ENCODE assay signal across 9 cellular contexts in the genomic region with DNA sequence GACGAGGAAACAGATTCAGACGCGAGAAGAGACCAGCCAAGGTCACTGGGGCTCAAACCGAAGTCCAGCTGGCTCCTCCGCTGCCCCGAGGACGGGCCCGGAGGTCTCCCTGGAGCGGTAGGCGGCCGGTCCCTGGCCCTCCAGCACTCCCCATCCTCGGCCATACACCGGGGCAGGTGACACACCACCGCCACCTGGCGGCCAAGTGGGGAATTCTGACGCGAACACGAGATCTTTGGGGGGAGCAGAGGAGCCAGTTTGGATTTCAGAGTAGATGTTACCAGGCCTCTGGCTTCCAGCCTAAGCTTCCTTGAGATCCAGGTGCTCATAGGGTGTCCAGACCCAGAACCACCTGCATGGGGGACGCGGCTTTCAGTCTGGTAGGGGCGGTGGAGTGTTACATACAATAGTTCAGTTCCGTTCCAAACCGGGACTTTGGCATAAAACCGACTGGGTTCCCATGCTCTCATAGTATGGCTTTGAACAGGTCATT. TPM values are rescaled to one million over a fixed set of nuclear protein-coding genes. Genes with fewer than 3 reads are reported as not detected.
DNase-seq lines count a peak whose midpoint lies in the region; ATAC-seq and TF ChIP-seq lines count a peak whose summit lies in the region.
"Had no signal": no experiment of that assay in that cellular context is flagged by ENCODE, and none has a peak within 500 bp of the region (broad histone marks: within the 10 kb centered on the region; RNA-seq: fewer than 3 reads in every experiment).

No MANE protein-coding gene starts in this region.

- ATAC-seq in HG03354 (IDR thresholded peaks at IDR 0.05; ENCODE audit: poor library complexity, severe bottlenecking, unreplicated experiment) = peak; percentile 47
- no peak for ATAC-seq in HG03159 (IDR thresholded peaks at IDR 0.05; ENCODE audit: unreplicated experiment)

- POLR2A ChIA-PET in CD4-positive, alpha-beta memory T cell (lab: Charles Lee; ENCODE audit: partially characterized antibody) = no interaction called here

- H3K4me1 ChIP-seq in CD4-positive, alpha-beta memory T cell (ENCODE audit: insufficient read depth, low read length) = no peaks in the 10 kb centered on the region
- no peaks in the 10 kb centered on the region for H3K4me1 ChIP-seq in neural progenitor cell
- H3K4me1 ChIP-seq in stomach = peaks cover 0 to 6% (median 5%) of the 10 kb centered on the region in 4 donors

- no peaks in the 10 kb centered on the region for H3K27me3 ChIP-seq in CD4-positive, alpha-beta memory T cell (ENCODE audit: insufficient read depth, low read length)
- H3K27me3 ChIP-seq in neural progenitor cell = peaks cover 30% of the 10 kb centered on the region
- H3K27me3 ChIP-seq in stomach = peaks cover 0 to 19% (median 0%) of the 10 kb centered on the region in 3 donors

- peak; percentile 56 to 75 (median 63) for DNase-seq in CD4-positive, alpha-beta memory T cell
- peak; percentile 20 for DNase-seq in OCI-M2 (lab: John Stamatoyannopoulos, UW; ENCODE audit: unreplicated experiment)
- DNase-seq in activated T-cell treated with anti-CD3 and anti-CD28 coated beads, Interleukin-2, amount 50 U/mL, for 1 hour = peak; percentile 82
- DNase-seq in fibroblast of mammary gland (ENCODE audit: low read depth) = peak; percentile 35
- DNase-seq in neural progenitor cell (ENCODE audit: low spot score) = peak; percentile 88
- DNase-seq in stomach = peak; percentile 73

- TF ChIP-seq POLR2A in stomach (IDR thresholded peaks at IDR 0.05) = no peak

- no peaks in the 10 kb centered on the region for H3K36me3 Mint-ChIP-seq in CD4-positive, alpha-beta memory T cell
- no peaks in the 10 kb centered on the region for H3K36me3 Mint-ChIP-seq in neural progenitor cell
- H3K36me3 Mint-ChIP-seq: IgD-negative memory B cell had no signal

- CTCF ChIA-PET in CD4-positive, alpha-beta memory T cell (lab: Charles Lee; ENCODE audit: partially characterized antibody) = interaction anchor here (0.8 to 1.2 kb wide), 4 partner anchors 10 to 509 kb away, joined by 3 to 7 read pairs (median 4); no protein-coding TSS in a partner anchor

- TF ChIP-seq CTCF in fibroblast of mammary gland (conservative IDR thresholded peaks at IDR 0.05; ENCODE audit: control insufficient read depth, insufficient read depth, low read depth, low read length) (peak; percentile 79), neural progenitor cell (IDR thresholded peaks at IDR 0.05) (peak; percentile 95), stomach (IDR thresholded peaks at IDR 0.05) (peak in 6 of 7 experiments; percentile 14 to 94 (median 81))

- no peaks in the 10 kb centered on the region for H3F3A ChIP-seq in neural progenitor cell (ENCODE audit: low read depth)

- intact Hi-C loops in CD4-positive, alpha-beta memory T cell (cut with micrococcal nuclease) = loop anchor here (1.0 kb wide), 2 partner anchors 397 to 509 kb away; no protein-coding TSS in a partner anchor
- intact Hi-C loops in stomach (cut with DNase I; ENCODE audit: low total_unique reads) = no loop called here

- no peaks in the 10 kb centered on the region for H3K9me3 Mint-ChIP-seq in CD4-positive, alpha-beta memory T cell
- no peaks in the 10 kb centered on the region for H3K9me3 Mint-ChIP-seq in neural progenitor cell

- H3K27ac ChIP-seq in CD4-positive, alpha-beta memory T cell (ENCODE audit: low read depth, low read length) = no peak overlapping the region
- H3K27ac ChIP-seq in neural progenitor cell = no peak overlapping the region
- no peak overlapping the region for H3K27ac ChIP-seq in stomach

- no peaks in the 10 kb centered on the region for H3K79me2 ChIP-seq in neural progenitor cell (ENCODE audit: low read depth)

- H3K27me3 Mint-ChIP-seq in CD4-positive, alpha-beta memory T cell = no peaks in the 10 kb centered on the region
- peaks cover 5% of the 10 kb centered on the region for H3K27me3 Mint-ChIP-seq in neural progenitor cell (ENCODE audit: insufficient read depth, low read depth)

- no peak overlapping the region for H3K4me3 Mint-ChIP-seq in CD4-positive, alpha-beta memory T cell
- no peak overlapping the region for H3K4me3 Mint-ChIP-seq in neural progenitor cell

- no peak overlapping the region for H3K27ac Mint-ChIP-seq in CD4-positive, alpha-beta memory T cell
- no peak overlapping the region for H3K27ac Mint-ChIP-seq in neural progenitor cell
- H3K27ac Mint-ChIP-seq: IgD-negative memory B cell had no signal

- no peaks in the 10 kb centered on the region for H3K9me3 ChIP-seq in CD4-positive, alpha-beta memory T cell (ENCODE audit: control insufficient read depth in 1 of 2, low read length in 2 of 2)
- H3K9me3 ChIP-seq in neural progenitor cell (ENCODE audit: low read depth) = no peaks in the 10 kb centered on the region
- no peaks in the 10 kb centered on the region for H3K9me3 ChIP-seq in stomach

- no peaks in the 10 kb centered on the region for H3K36me3 ChIP-seq in CD4-positive, alpha-beta memory T cell (ENCODE audit: insufficient read depth, low read length)
- H3K36me3 ChIP-seq in neural progenitor cell (no peaks in the 10 kb centered on the region), stomach (peaks cover 0 to 12% (median 0%) of the 10 kb centered on the region in 4 donors)

- peaks cover 0 to 2% (median under 1%) of the 10 kb centered on the region in 4 donors for H3K4me1 Mint-ChIP-seq in CD4-positive, alpha-beta memory T cell
- H3K4me1 Mint-ChIP-seq in neural progenitor cell = no peaks in the 10 kb centered on the region
- H3K4me1 Mint-ChIP-seq: IgD-negative memory B cell had no signal

- no peak for TF ChIP-seq EP300 in stomach (IDR thresholded peaks at IDR 0.05)

- H3K9ac ChIP-seq in neural progenitor cell = no peak overlapping the region

- WGBS in stomach, 5 donors = 16 to 26% (median 17%) methylated on average over 17 to 24 of the region's 24 CpGs

- no peak overlapping the region for H2AFZ ChIP-seq in neural progenitor cell (replicated peaks)

- H3K4me3 ChIP-seq in CD4-positive, alpha-beta memory T cell (ENCODE audit: low read length in 2 of 2) = no peak overlapping the region
- H3K4me3 ChIP-seq in fibroblast of mammary gland (ENCODE audit: control insufficient read depth, low read depth, low read length) (no peak overlapping the region), neural progenitor cell (no peak overlapping the region), stomach (no peak overlapping the region)

- H4K20me1 ChIP-seq in neural progenitor cell (ENCODE audit: low read depth) = no peaks in the 10 kb centered on the region

- no peak overlapping the region for H3K4me2 ChIP-seq in neural progenitor cell

RNA-seq across cellular contexts. Expression of gene BPIFB1, which starts 16.1 kb away (rescaled TPM):
- not detected for total RNA-seq in CD4-positive, alpha-beta memory T cell
- not detected for polyA plus RNA-seq in CD4-positive, alpha-beta memory T cell
- total RNA-seq in neural progenitor cell (ENCODE audit: low replicate concordance) (not detected in 2 replicates), stomach (10 to 100 TPM in 4 of 5 donors, not detected in 1; 20.2 to 58.9 (median 44.5) TPM)
- polyA plus RNA-seq in stomach = 100 to 1,000 TPM in 1 of 3 donors, 10 to 100 TPM in 1, 1 to 10 TPM in 1; 2.3 to 169 (median 22.7) TPM
- polyA plus RNA-seq: IgD-negative memory B cell had no signal

Comparison
In these comparisons a context has a peak if more than half of its experiments do, and no peak if none do; other contexts are left out.
1. DNase-seq: peak in every context shown above with its lines; median percentile 88 in neural progenitor cell; 82 in activated T-cell treated with anti-CD3 and anti-CD28 coated beads, Interleukin-2, amount 50 U/mL, for 1 hour; 73 in stomach; 63 in CD4-positive, alpha-beta memory T cell; 35 in fibroblast of mammary gland; 20 in OCI-M2.